Comparison of ENCODE assay signal across 8 cellular contexts in the genomic region with DNA sequence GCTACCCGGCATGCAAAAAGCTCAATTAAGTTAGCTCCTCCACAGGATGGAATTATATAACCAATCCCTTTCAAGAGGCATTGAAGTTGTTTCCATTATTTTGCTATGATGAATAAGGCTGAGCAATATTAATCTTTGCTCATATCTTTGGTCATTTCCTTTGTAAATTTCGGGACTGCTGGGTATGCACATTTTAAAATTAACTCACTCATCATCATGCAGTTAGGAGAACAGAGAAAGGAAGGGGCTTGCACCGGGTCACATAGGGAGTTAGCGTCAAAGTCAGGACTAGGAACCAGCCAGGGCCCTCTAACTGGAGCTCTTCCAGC. TPM values are rescaled to one million over a fixed set of nuclear protein-coding genes. Genes with fewer than 3 reads are reported as not detected.
DNase-seq lines count a peak whose midpoint lies in the region; ATAC-seq and TF ChIP-seq lines count a peak whose summit lies in the region.

No MANE protein-coding gene starts in this region.

- no peaks in the 10 kb centered on the region for H3K9me2 ChIP-seq in PC-9 (ENCODE audit: insufficient read depth)

- peak; percentile 20 for ATAC-seq in GM19455 (IDR thresholded peaks at IDR 0.05; ENCODE audit: unreplicated experiment)

- 0 to 5% methylated on average over 4 of the region's 4 CpGs for WGBS in esophagus squamous epithelium, 2 donors

- BruUV-seq in PC-9 (replicated peaks; lab: Mats Ljungman, UMichigan), result no TSS peak

- H3K4me2 ChIP-seq in PC-9, result peak overlapping the region; percentile 99

- peaks cover 27% of the 10 kb centered on the region; the same call in 1 of the 2 replicates for H3F3A ChIP-seq in PC-9 (ENCODE audit: insufficient read depth, low read depth)

- H3K27ac ChIP-seq in PC-9 (peak overlapping the region; percentile 23; the same call in 1 of the 2 replicates), esophagus squamous epithelium (peak overlapping the region; percentile 88 to 91 (median 88)), skin epidermis (peak overlapping the region in 16 of 21 experiments; percentile 88 to 99 (median 94))

- H3K36me3 ChIP-seq in PC-9 (ENCODE audit: low read depth) (no peaks in the 10 kb centered on the region), esophagus squamous epithelium (no peaks in the 10 kb centered on the region)

- TF ChIP-seq CTCF in PC-9 (conservative IDR thresholded peaks at IDR 0.05) (no peak), esophagus squamous epithelium (IDR thresholded peaks at IDR 0.05) (no peak)

- DNase-seq in PC-9 (no peak), esophagus squamous epithelium (lab: John Stamatoyannopoulos, UW) (no peak), NCI-H2196 treated with DMSO at 0.1 percent for 48 hours (lab: John Stamatoyannopoulos, UW; ENCODE audit: unreplicated experiment) (no peak), NK-92 (lab: John Stamatoyannopoulos, UW; ENCODE audit: unreplicated experiment) (no peak), COLO668 (lab: John Stamatoyannopoulos, UW; ENCODE audit: unreplicated experiment) (no peak)
- no peak for DNase-seq in activated effector memory CD4-positive, alpha-beta T cell treated with Interleukin-2 at 50 U/mL for 16 hours

- H3K4me1 ChIP-seq in PC-9 (replicated peaks; ENCODE audit: insufficient read depth) (peaks cover 65% of the 10 kb centered on the region), esophagus squamous epithelium (peaks cover 16 to 57% (median 21%) of the 10 kb centered on the region in 3 donors)

- H3K79me2 ChIP-seq in PC-9 (ENCODE audit: low read depth), result peaks cover 35% of the 10 kb centered on the region

- no peak for TF ChIP-seq POLR2A in esophagus squamous epithelium (IDR thresholded peaks at IDR 0.05)

- H3K9me3 ChIP-seq in PC-9 (ENCODE audit: insufficient read depth, low read depth) (no peaks in the 10 kb centered on the region), esophagus squamous epithelium (no peaks in the 10 kb centered on the region)

- H3K27me3 ChIP-seq in PC-9 (ENCODE audit: insufficient read depth, low read depth) (no peaks in the 10 kb centered on the region), esophagus squamous epithelium (no peaks in the 10 kb centered on the region)

- no peaks in the 10 kb centered on the region for H4K20me1 ChIP-seq in PC-9 (ENCODE audit: insufficient read depth)

- peak overlapping the region; percentile 97 for H3K4me3 ChIP-seq in PC-9
- peak overlapping the region; percentile 71 to 93 (median 80) for H3K4me3 ChIP-seq in esophagus squamous epithelium
- peak overlapping the region; percentile 63 to 96 (median 80) for H3K4me3 ChIP-seq in skin epidermis

- H2AFZ ChIP-seq in PC-9, result peak overlapping the region; percentile 86

- intact Hi-C loops in PC-9 (cut with micrococcal nuclease; ENCODE audit: unreplicated experiment) (no loop called here), esophagus squamous epithelium (cut with DNase I) (no loop called here)

- POLR2A ChIA-PET in PC-9 (lab: Charles Lee; ENCODE audit: unreplicated experiment), result interaction anchor here (0.6 to 1.6 kb wide), 5 partner anchors 15 to 995 kb away, joined by 5 to 12 read pairs (median 6); no protein-coding TSS in a partner anchor

- CTCF ChIA-PET in PC-9 (lab: Charles Lee), result no interaction called here

RNA-seq across cellular contexts. Expression of gene FAM110A, which starts 0.4 kb away (rescaled TPM):
- total RNA-seq in PC-9 (2021) (30.8 and 36.6 TPM in 2 replicates), esophagus squamous epithelium (10 to 100 TPM; 15.3 to 46.6 (median 27.1) TPM)

Comparison
In these comparisons a context has a peak if more than half of its experiments do, and no peak if none do; other contexts are left out.
1. H3K27ac ChIP-seq: peak in every context shown above with its lines; median percentile 94 in skin epidermis; 88 in esophagus squamous epithelium; 23 in PC-9.